32 cellular contexts compared by ENCODE assay signal in genomic region chr4:164904336-164904735, GRCh38. TPM values are rescaled to one million over a fixed set of nuclear protein-coding genes. Genes with fewer than 3 reads are reported as not detected.
"Had no signal": no experiment of that assay in that cellular context is flagged by ENCODE, and none has a peak within 500 bp of the region (broad histone marks: within the 10 kb centered on the region; RNA-seq: fewer than 3 reads in every experiment).

No MANE protein-coding gene starts in this region.

- H3K36me3 ChIP-seq: Peyer's patch, WERI-Rb-1 had no signal

- H3K4me1 Mint-ChIP-seq: activated CD4-positive, alpha-beta T cell treated with anti-CD3 and anti-CD28 coated beads for 36 hours; activated CD4-positive, alpha-beta T cell treated with anti-CD3 and anti-CD28 coated beads, Interleukin-2, amount 10 ng/mL, durations not matched to agents 7 days and 5 days; activated naive CD4-positive, alpha-beta T cell treated with anti-CD3 and anti-CD28 coated beads, Interleukin-2, amount 10 ng/mL, durations not matched to agents 7 days and 5 days; activated naive CD8-positive, alpha-beta T cell treated with anti-CD3 and anti-CD28 coated beads, Interleukin-2, amount 50 U/mL, for 24 hours; brain had no signal

- H3K27me3 ChIP-seq: Peyer's patch had no signal

- H3K27ac ChIP-seq: Peyer's patch, WERI-Rb-1 had no signal

- H3K9me3 Mint-ChIP-seq: activated CD4-positive, alpha-beta T cell treated with anti-CD3 and anti-CD28 coated beads, Interleukin-2, amount 10 ng/mL, durations not matched to agents 7 days and 5 days; activated naive CD4-positive, alpha-beta T cell treated with anti-CD3 and anti-CD28 coated beads, Interleukin-2, amount 10 ng/mL, durations not matched to agents 7 days and 5 days; activated naive CD8-positive, alpha-beta T cell treated with anti-CD3 and anti-CD28 coated beads, Interleukin-2, amount 50 U/mL, for 24 hours; activated T-cell treated with anti-CD3 and anti-CD28 coated beads, Interleukin-2, amount 50 U/mL, for 24 hours; activated T-helper 2 cell treated with anti-CD3 and anti-CD28 coated beads, Interferon-gamma antibody, Interleukin-2, Interleukin-4, amounts not matched to agents 10 μg/mL and 5 μg/mL and 100 μg/mL, durations not matched to agents 14 hours and 24 hours and 36 hours; brain had no signal

- H3K36me3 Mint-ChIP-seq: activated naive CD4-positive, alpha-beta T cell treated with anti-CD3 and anti-CD28 coated beads, Interleukin-2, amount 10 ng/mL, durations not matched to agents 7 days and 5 days; activated naive CD8-positive, alpha-beta T cell; brain had no signal

- H3K27me3 Mint-ChIP-seq: activated CD4-positive, alpha-beta T cell treated with anti-CD3 and anti-CD28 coated beads, Interleukin-2, amount 10 ng/mL, durations not matched to agents 7 days and 5 days; activated naive CD4-positive, alpha-beta T cell treated with anti-CD3 and anti-CD28 coated beads, Interleukin-2, amount 10 ng/mL, durations not matched to agents 7 days and 5 days had no signal

- H3K27ac Mint-ChIP-seq: activated CD4-positive, alpha-beta T cell treated with anti-CD3 and anti-CD28 coated beads for 36 hours; activated CD4-positive, alpha-beta T cell treated with anti-CD3 and anti-CD28 coated beads, Interleukin-2, amount 10 ng/mL, durations not matched to agents 7 days and 5 days; activated CD8-positive, alpha-beta T cell treated with anti-CD3 and anti-CD28 coated beads, Interleukin-2, amount 10 ng/mL, durations not matched to agents 7 days and 5 days; activated naive CD4-positive, alpha-beta T cell treated with anti-CD3 and anti-CD28 coated beads, Interleukin-2, amount 10 ng/mL, durations not matched to agents 7 days and 5 days; activated naive CD8-positive, alpha-beta T cell; activated naive CD8-positive, alpha-beta T cell treated with anti-CD3 and anti-CD28 coated beads, Interleukin-2, amount 50 U/mL, for 24 hours; activated T-cell treated with anti-CD3 and anti-CD28 coated beads, Interleukin-2, amount 50 U/mL, for 24 hours; activated T-helper 2 cell treated with anti-CD3 and anti-CD28 coated beads, Interferon-gamma antibody, Interleukin-2, Interleukin-4, amounts not matched to agents 10 μg/mL and 5 μg/mL and 100 μg/mL, durations not matched to agents 14 hours and 24 hours and 36 hours; brain had no signal

- H3K9me3 ChIP-seq: Peyer's patch had no signal

- H3K4me1 ChIP-seq: Peyer's patch had no signal

- DNase-seq: activated CD4-positive, alpha-beta T cell treated with anti-CD3 and anti-CD28 coated beads for 36 hours; activated CD4-positive, alpha-beta T cell treated with anti-CD3 and anti-CD28 coated beads, Interleukin-2, amount 10 ng/mL, durations not matched to agents 7 days and 5 days; activated CD4-positive, alpha-beta T cell treated with anti-CD3 and anti-CD28 coated beads, Interleukin-2, amount 50 U/mL, for 48 hours; activated CD8-positive, alpha-beta T cell treated with anti-CD3 and anti-CD28 coated beads, Interleukin-2, amount 10 ng/mL, durations not matched to agents 7 days and 5 days; activated naive CD4-positive, alpha-beta T cell treated with anti-CD3 and anti-CD28 coated beads, Interleukin-2, amount 10 ng/mL, durations not matched to agents 7 days and 5 days; activated naive CD8-positive, alpha-beta T cell treated with anti-CD3 and anti-CD28 coated beads, Interleukin-2, amount 50 U/mL, for 24 hours; activated T-cell treated with anti-CD3 and anti-CD28 coated beads, Interleukin-2, amount 50 U/mL, for 24 hours; anterior cingulate cortex; caudate nucleus; Kasumi-1; KG1; MM.1S; NCI-H1092; NCI-H1436 treated with DMSO at 0.1 percent for 48 hours; NCI-H1694 treated with DMSO at 0.1 percent for 48 hours; NCI-H2029; NCI-H345; NCI-H524 treated with DMSO at 0.1 percent for 48 hours; PC-3; Peyer's patch; RPMI8226; SHP77 treated with DMSO at 0.1 percent for 48 hours; SW 1271; T-helper 1 cell; T-helper 2 cell; T-helper 9 cell; WERI-Rb-1 had no signal

- H3K4me3 Mint-ChIP-seq: activated CD4-positive, alpha-beta T cell treated with anti-CD3 and anti-CD28 coated beads for 36 hours; activated CD4-positive, alpha-beta T cell treated with anti-CD3 and anti-CD28 coated beads, Interleukin-2, amount 10 ng/mL, durations not matched to agents 7 days and 5 days; activated CD8-positive, alpha-beta T cell treated with anti-CD3 and anti-CD28 coated beads, Interleukin-2, amount 10 ng/mL, durations not matched to agents 7 days and 5 days; activated naive CD4-positive, alpha-beta T cell treated with anti-CD3 and anti-CD28 coated beads, Interleukin-2, amount 10 ng/mL, durations not matched to agents 7 days and 5 days; activated naive CD8-positive, alpha-beta T cell; activated naive CD8-positive, alpha-beta T cell treated with anti-CD3 and anti-CD28 coated beads, Interleukin-2, amount 50 U/mL, for 24 hours; activated T-cell treated with anti-CD3 and anti-CD28 coated beads, Interleukin-2, amount 50 U/mL, for 24 hours; brain had no signal

- H3K4me3 ChIP-seq: Peyer's patch had no signal

RNA-seq across cellular contexts. Expression of gene APELA, which starts 27.4 kb away (rescaled TPM):
- total RNA-seq: activated CD4-positive, alpha-beta T cell treated with anti-CD3 and anti-CD28 coated beads for 36 hours; activated CD4-positive, alpha-beta T cell treated with anti-CD3 and anti-CD28 coated beads, Interleukin-2, amount 10 ng/mL, durations not matched to agents 7 days and 5 days; activated CD8-positive, alpha-beta T cell treated with anti-CD3 and anti-CD28 coated beads, Interleukin-2, amount 10 ng/mL, durations not matched to agents 7 days and 5 days; activated T-helper 2 cell treated with anti-CD3 and anti-CD28 coated beads, Interferon-gamma antibody, Interleukin-2, Interleukin-4, amounts not matched to agents 10 μg/mL and 5 μg/mL and 100 μg/mL, durations not matched to agents 14 hours and 24 hours and 36 hours; bronchial epithelial cell; NCI-H460; PC-3; Peyer's patch had no signal
